Comparison of ENCODE assay signal across 23 cellular contexts in the genomic region with DNA sequence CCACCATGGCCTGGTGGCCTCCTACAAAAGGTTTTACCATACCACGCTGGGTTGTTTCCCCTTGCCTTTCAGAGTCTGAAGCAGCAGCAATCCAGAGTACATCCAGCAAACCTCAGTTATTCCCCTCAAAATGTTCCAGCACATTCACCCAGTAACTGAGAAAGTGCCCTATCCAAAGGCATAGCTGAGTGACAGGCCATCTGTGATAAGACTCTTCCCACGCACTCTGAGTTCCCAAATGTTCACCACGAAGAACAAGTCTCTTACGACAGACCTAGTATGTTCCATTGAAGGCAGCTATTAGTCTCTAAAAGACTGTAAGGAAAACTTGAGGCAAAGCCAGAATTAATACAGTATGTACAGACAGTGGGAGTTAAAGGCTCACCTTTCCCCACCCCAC. TPM values are rescaled to one million over a fixed set of nuclear protein-coding genes. Genes with fewer than 3 reads are reported as not detected.
DNase-seq lines count a peak whose midpoint lies in the region; ATAC-seq and TF ChIP-seq lines count a peak whose summit lies in the region.
"Had no signal": no experiment of that assay in that cellular context is flagged by ENCODE, and none has a peak within 500 bp of the region (broad histone marks: within the 10 kb centered on the region; RNA-seq: fewer than 3 reads in every experiment).

No MANE protein-coding gene starts in this region.

- H3K27me3 Mint-ChIP-seq in activated naive CD8-positive, alpha-beta T cell treated with anti-CD3 and anti-CD28 coated beads, Interleukin-2, amount 50 U/mL, for 24 hours = no peaks in the 10 kb centered on the region
- no peaks in the 10 kb centered on the region for H3K27me3 Mint-ChIP-seq in activated naive CD8-positive, alpha-beta T cell treated with anti-CD3 and anti-CD28 coated beads for 36 hours
- no peaks in the 10 kb centered on the region for H3K27me3 Mint-ChIP-seq in WTC11 (ENCODE audit: low read depth)
- H3K27me3 Mint-ChIP-seq in glutamatergic neuron (ENCODE audit: unreplicated experiment) = peaks cover 2% of the 10 kb centered on the region
- H3K27me3 Mint-ChIP-seq: CD4-positive, CD25-positive, alpha-beta regulatory T cell had no signal

- peak overlapping the region; percentile 37 for H3K27ac Mint-ChIP-seq in activated naive CD8-positive, alpha-beta T cell treated with anti-CD3 and anti-CD28 coated beads, Interleukin-2, amount 50 U/mL, for 24 hours
- H3K27ac Mint-ChIP-seq in activated naive CD8-positive, alpha-beta T cell treated with anti-CD3 and anti-CD28 coated beads for 36 hours = no peak overlapping the region
- H3K27ac Mint-ChIP-seq in WTC11 = peak overlapping the region; percentile 22; the same call in 1 of the 2 replicates
- H3K27ac Mint-ChIP-seq in glutamatergic neuron (ENCODE audit: unreplicated experiment) = peak overlapping the region; percentile 50
- H3K27ac Mint-ChIP-seq: HFFc6 had no signal

- POLR2A ChIA-PET in WTC11 (lab: Charles Lee) = no interaction called here

- no peaks in the 10 kb centered on the region for H3K9me3 Mint-ChIP-seq in activated naive CD8-positive, alpha-beta T cell treated with anti-CD3 and anti-CD28 coated beads, Interleukin-2, amount 50 U/mL, for 24 hours
- no peaks in the 10 kb centered on the region for H3K9me3 Mint-ChIP-seq in activated naive CD8-positive, alpha-beta T cell treated with anti-CD3 and anti-CD28 coated beads for 36 hours
- H3K9me3 Mint-ChIP-seq in WTC11 (no peaks in the 10 kb centered on the region), glutamatergic neuron (ENCODE audit: unreplicated experiment) (peaks cover 2% of the 10 kb centered on the region)
- H3K9me3 Mint-ChIP-seq: CD4-positive, CD25-positive, alpha-beta regulatory T cell; H9; HFFc6 had no signal

- no peak for DNase-seq in activated naive CD8-positive, alpha-beta T cell treated with anti-CD3 and anti-CD28 coated beads, Interleukin-2, amount 50 U/mL, for 24 hours
- no peak for DNase-seq in activated naive CD8-positive, alpha-beta T cell treated with anti-CD3 and anti-CD28 coated beads for 36 hours
- DNase-seq in WTC11 (ENCODE audit: low spot score) (no peak), glutamatergic neuron (no peak), superior temporal gyrus (ENCODE audit: extremely low spot score) (peak; percentile 13), D341Med (ENCODE audit: low spot score) (no peak), pons (ENCODE audit: low spot score) (no peak)
- DNase-seq: CD4-positive, CD25-positive, alpha-beta regulatory T cell; COR-L47; DND-41; H9; HFFc6; KBM-7; MV-4-11; NCI-H1105 treated with DMSO at 0.1 percent for 48 hours; NCI-H2029 treated with DMSO at 0.1 percent for 48 hours; NCI-H345; NCI-H524; NCI-H774; NK-92 treated with Interleukin-12 subunit alpha and Interleukin-12 subunit beta, amount 100 ng/mL, for 24 hours had no signal

- peaks cover 29% of the 10 kb centered on the region for H3K36me3 Mint-ChIP-seq in activated naive CD8-positive, alpha-beta T cell treated with anti-CD3 and anti-CD28 coated beads, Interleukin-2, amount 50 U/mL, for 24 hours (ENCODE audit: low read depth)
- peaks cover 4% of the 10 kb centered on the region for H3K36me3 Mint-ChIP-seq in activated naive CD8-positive, alpha-beta T cell treated with anti-CD3 and anti-CD28 coated beads for 36 hours
- H3K36me3 Mint-ChIP-seq in WTC11 = peaks cover 26% of the 10 kb centered on the region
- no peaks in the 10 kb centered on the region for H3K36me3 Mint-ChIP-seq in glutamatergic neuron (ENCODE audit: unreplicated experiment)

- no peak for ATAC-seq in activated naive CD8-positive, alpha-beta T cell treated with anti-CD3 and anti-CD28 coated beads, Interleukin-2, amount 50 U/mL, for 24 hours
- no peak for ATAC-seq in WTC11
- ATAC-seq: GM12878, HepG2 had no signal

- H3K4me1 Mint-ChIP-seq in activated naive CD8-positive, alpha-beta T cell treated with anti-CD3 and anti-CD28 coated beads, Interleukin-2, amount 50 U/mL, for 24 hours = peaks cover 3% of the 10 kb centered on the region
- no peaks in the 10 kb centered on the region for H3K4me1 Mint-ChIP-seq in activated naive CD8-positive, alpha-beta T cell treated with anti-CD3 and anti-CD28 coated beads for 36 hours
- H3K4me1 Mint-ChIP-seq in WTC11 (no peaks in the 10 kb centered on the region), glutamatergic neuron (ENCODE audit: low read depth, unreplicated experiment) (peaks cover 5% of the 10 kb centered on the region)
- H3K4me1 Mint-ChIP-seq: H9 had no signal

- no peak overlapping the region for H3K4me3 Mint-ChIP-seq in activated naive CD8-positive, alpha-beta T cell treated with anti-CD3 and anti-CD28 coated beads, Interleukin-2, amount 50 U/mL, for 24 hours
- no peak overlapping the region for H3K4me3 Mint-ChIP-seq in activated naive CD8-positive, alpha-beta T cell treated with anti-CD3 and anti-CD28 coated beads for 36 hours
- H3K4me3 Mint-ChIP-seq in WTC11 = no peak overlapping the region
- no peak overlapping the region for H3K4me3 Mint-ChIP-seq in glutamatergic neuron (ENCODE audit: unreplicated experiment)
- H3K4me3 Mint-ChIP-seq: CD4-positive, CD25-positive, alpha-beta regulatory T cell; H9; HFFc6 had no signal

- CTCF ChIA-PET in WTC11 (lab: Charles Lee) = interaction anchor here (1.0 kb wide), 1 partner anchor 187 kb away, joined by 3 read pairs; a partner anchor contains a TSS

- no peak for TF ChIP-seq CTCF in WTC11 (IDR thresholded peaks at IDR 0.05)
- TF ChIP-seq CTCF in glutamatergic neuron (IDR thresholded peaks at IDR 0.05; ENCODE audit: partially characterized antibody, unreplicated experiment) = no peak

TF ChIP-seq in WTC11, 78 proteins besides CTCF, POLR2A, EP300 and RAD21 (continues in another document):
- TF ChIP-seq NR2C2 (CRISPR knock-in tag; IDR thresholded peaks at IDR 0.05) (no peak), SMAD3 (CRISPR knock-in tag; IDR thresholded peaks at IDR 0.05; ENCODE audit: borderline replicate concordance) (no peak), ZNF416 (CRISPR knock-in tag; IDR thresholded peaks at IDR 0.05) (no peak), ELF4 (CRISPR knock-in tag; IDR thresholded peaks at IDR 0.05; ENCODE audit: low read depth) (no peak), TEAD1 (CRISPR knock-in tag; IDR thresholded peaks at IDR 0.05) (no peak), GRHL2 (CRISPR knock-in tag; IDR thresholded peaks at IDR 0.05; ENCODE audit: insufficient replicate concordance, severe bottlenecking) (no peak)
- TF ChIP-seq, protein P1, sequence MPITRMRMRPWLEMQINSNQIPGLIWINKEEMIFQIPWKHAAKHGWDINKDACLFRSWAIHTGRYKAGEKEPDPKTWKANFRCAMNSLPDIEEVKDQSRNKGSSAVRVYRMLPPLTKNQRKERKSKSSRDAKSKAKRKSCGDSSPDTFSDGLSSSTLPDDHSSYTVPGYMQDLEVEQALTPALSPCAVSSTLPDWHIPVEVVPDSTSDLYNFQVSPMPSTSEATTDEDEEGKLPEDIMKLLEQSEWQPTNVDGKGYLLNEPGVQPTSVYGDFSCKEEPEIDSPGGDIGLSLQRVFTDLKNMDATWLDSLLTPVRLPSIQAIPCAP (CRISPR knock-in tag; IDR thresholded peaks at IDR 0.05) = no peak
- TF ChIP-seq, protein P2, sequence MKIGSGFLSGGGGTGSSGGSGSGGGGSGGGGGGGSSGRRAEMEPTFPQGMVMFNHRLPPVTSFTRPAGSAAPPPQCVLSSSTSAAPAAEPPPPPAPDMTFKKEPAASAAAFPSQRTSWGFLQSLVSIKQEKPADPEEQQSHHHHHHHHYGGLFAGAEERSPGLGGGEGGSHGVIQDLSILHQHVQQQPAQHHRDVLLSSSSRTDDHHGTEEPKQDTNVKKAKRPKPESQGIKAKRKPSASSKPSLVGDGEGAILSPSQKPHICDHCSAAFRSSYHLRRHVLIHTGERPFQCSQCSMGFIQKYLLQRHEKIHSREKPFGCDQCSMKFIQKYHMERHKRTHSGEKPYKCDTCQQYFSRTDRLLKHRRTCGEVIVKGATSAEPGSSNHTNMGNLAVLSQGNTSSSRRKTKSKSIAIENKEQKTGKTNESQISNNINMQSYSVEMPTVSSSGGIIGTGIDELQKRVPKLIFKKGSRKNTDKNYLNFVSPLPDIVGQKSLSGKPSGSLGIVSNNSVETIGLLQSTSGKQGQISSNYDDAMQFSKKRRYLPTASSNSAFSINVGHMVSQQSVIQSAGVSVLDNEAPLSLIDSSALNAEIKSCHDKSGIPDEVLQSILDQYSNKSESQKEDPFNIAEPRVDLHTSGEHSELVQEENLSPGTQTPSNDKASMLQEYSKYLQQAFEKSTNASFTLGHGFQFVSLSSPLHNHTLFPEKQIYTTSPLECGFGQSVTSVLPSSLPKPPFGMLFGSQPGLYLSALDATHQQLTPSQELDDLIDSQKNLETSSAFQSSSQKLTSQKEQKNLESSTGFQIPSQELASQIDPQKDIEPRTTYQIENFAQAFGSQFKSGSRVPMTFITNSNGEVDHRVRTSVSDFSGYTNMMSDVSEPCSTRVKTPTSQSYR (CRISPR knock-in tag; IDR thresholded peaks at IDR 0.05) = no peak

RNA-seq across cellular contexts. Expression of a gene that starts 31.6 kb away (rescaled TPM):
- total RNA-seq in activated naive CD8-positive, alpha-beta T cell treated with anti-CD3 and anti-CD28 coated beads for 36 hours = under 1 TPM; 0.10 to 0.21 TPM
- total RNA-seq in WTC11 (2021) (0.09 to 0.21 TPM (median 0.14 TPM) in 3 replicates), glutamatergic neuron (ENCODE audit: unreplicated experiment) (not detected)
- total RNA-seq: CD4-positive, CD25-positive, alpha-beta regulatory T cell had no signal

RNA-seq across cellular contexts. Expression of a gene that starts 36.2 kb away (rescaled TPM):
- total RNA-seq in activated naive CD8-positive, alpha-beta T cell treated with anti-CD3 and anti-CD28 coated beads for 36 hours = 1 to 10 TPM; 4.1 TPM
- total RNA-seq in WTC11 (2021) (1.3 to 1.9 TPM (median 1.5 TPM) in 3 replicates), glutamatergic neuron (ENCODE audit: unreplicated experiment) (1.0 TPM)
- total RNA-seq: HepG2, SJSA1 had no signal

RNA-seq across cellular contexts. Expression of a gene that starts 43.7 kb away (rescaled TPM):
- 10 to 100 TPM; 10.7 to 12.0 TPM for total RNA-seq in activated naive CD8-positive, alpha-beta T cell treated with anti-CD3 and anti-CD28 coated beads for 36 hours
- total RNA-seq in WTC11 (2021) (29.3 to 38.0 TPM (median 29.7 TPM) in 3 replicates), glutamatergic neuron (ENCODE audit: unreplicated experiment) (146 TPM)

RNA-seq across cellular contexts. Expression of a gene that starts 55.7 kb away (rescaled TPM):
- total RNA-seq in activated naive CD8-positive, alpha-beta T cell treated with anti-CD3 and anti-CD28 coated beads for 36 hours = 10 to 100 TPM; 76.1 to 79.6 TPM
- total RNA-seq in WTC11 (2021) = 34.2 to 44.2 TPM (median 34.5 TPM) in 3 replicates
- total RNA-seq in glutamatergic neuron (ENCODE audit: unreplicated experiment) = 66.0 TPM
